21 cellular contexts compared by ENCODE assay signal in the genomic region with DNA sequence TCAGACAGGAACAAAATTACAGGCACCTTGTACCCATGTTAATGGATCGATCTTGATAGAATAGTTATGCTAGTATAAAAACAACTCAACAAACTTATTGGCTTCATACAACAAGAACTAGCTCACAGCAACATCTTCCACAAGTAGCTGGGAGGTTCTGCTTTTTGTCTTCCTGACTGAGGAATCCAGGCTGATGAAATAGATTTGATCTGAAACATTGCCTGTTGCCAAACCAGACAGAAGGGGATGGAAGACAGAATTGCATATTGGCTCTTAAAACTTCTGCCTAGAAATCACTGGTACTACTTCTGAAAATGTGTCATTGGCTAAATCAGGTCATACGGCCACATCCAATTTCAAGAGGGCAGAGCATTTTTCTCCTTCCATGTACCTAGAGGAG.
"Had no signal": no experiment of that assay in that cellular context is flagged by ENCODE, and none has a peak within 500 bp of the region (broad histone marks: within the 10 kb centered on the region; RNA-seq: fewer than 3 reads in every experiment).

No MANE protein-coding gene starts in this region.

- H3K36me3 ChIP-seq: colonic mucosa, heart left ventricle, neural progenitor cell, ovary, right atrium auricular region, sigmoid colon had no signal

- DNase-seq: colonic mucosa; dermis blood vessel endothelial cell; effector CD4-positive, alpha-beta T cell; heart left ventricle; hypothalamus; islet precursor cell; mammary epithelial cell; mucosa of descending colon; nucleus accumbens; ovary; sigmoid colon; stimulated activated CD4-positive, alpha-beta T cell treated with anti-CD3 and anti-CD28 coated beads, Interleukin-2, amount 100 ng/mL, for 24 hours; stimulated activated CD4-positive, alpha-beta T cell treated with anti-CD3 and anti-CD28 coated beads, Interleukin-4, amount 100 ng/mL, for 4 hours; stimulated activated naive B cell treated with anti-CD40 and anti-IgM and Interleukin-4, amounts not matched to agents 10 μg/mL and 1 μg/mL and 100 μg/mL, for 72 hours; stimulated activated naive CD8-positive, alpha-beta T cell treated with anti-CD3 and anti-CD28 coated beads, Interleukin-15, amount 100 ng/mL, for 72 hours; testis had no signal

- H3K27me3 ChIP-seq: colonic mucosa, heart left ventricle, neural progenitor cell, ovary, right atrium auricular region, sigmoid colon, testis had no signal

- H3K27ac ChIP-seq: colonic mucosa, heart left ventricle, neural progenitor cell, ovary, right atrium auricular region, skin epidermis, testis had no signal

- H3K4me1 ChIP-seq: colonic mucosa, heart left ventricle, neural progenitor cell, right atrium auricular region, testis had no signal

- H3K4me2 ChIP-seq: neural progenitor cell had no signal

- H3K27ac Mint-ChIP-seq: natural killer cell treated with Interleukin-12 subunit alpha and Interleukin-12 subunit beta and Interleukin-15 and Interleukin-18, amount 100 ng/mL, for 72 hours; neural progenitor cell; stimulated activated naive B cell treated with anti-CD40 and anti-IgM and Interleukin-4, amounts not matched to agents 10 μg/mL and 1 μg/mL and 100 μg/mL, for 72 hours; stimulated activated naive CD8-positive, alpha-beta T cell treated with anti-CD3 and anti-CD28 coated beads, Interleukin-15, amount 100 ng/mL, for 72 hours; type B pancreatic cell had no signal

- H3K9me3 ChIP-seq: colonic mucosa, ovary, right atrium auricular region, testis had no signal

- H3K27me3 Mint-ChIP-seq: natural killer cell treated with Interleukin-12 subunit alpha and Interleukin-12 subunit beta and Interleukin-15 and Interleukin-18, amount 100 ng/mL, for 72 hours; stimulated activated naive CD8-positive, alpha-beta T cell treated with anti-CD3 and anti-CD28 coated beads, Interleukin-15, amount 100 ng/mL, for 72 hours; type B pancreatic cell had no signal

- H3K4me3 Mint-ChIP-seq: natural killer cell treated with Interleukin-12 subunit alpha and Interleukin-12 subunit beta and Interleukin-15 and Interleukin-18, amount 100 ng/mL, for 72 hours; neural progenitor cell; stimulated activated naive B cell treated with anti-CD40 and anti-IgM and Interleukin-4, amounts not matched to agents 10 μg/mL and 1 μg/mL and 100 μg/mL, for 72 hours; stimulated activated naive CD8-positive, alpha-beta T cell treated with anti-CD3 and anti-CD28 coated beads, Interleukin-15, amount 100 ng/mL, for 72 hours; type B pancreatic cell had no signal

- H3K36me3 Mint-ChIP-seq: natural killer cell treated with Interleukin-12 subunit alpha and Interleukin-12 subunit beta and Interleukin-15 and Interleukin-18, amount 100 ng/mL, for 72 hours; stimulated activated naive B cell treated with anti-CD40 and anti-IgM and Interleukin-4, amounts not matched to agents 10 μg/mL and 1 μg/mL and 100 μg/mL, for 72 hours; type B pancreatic cell had no signal

- H3K4me3 ChIP-seq: colonic mucosa, heart left ventricle, mucosa of descending colon, neural progenitor cell, ovary, right atrium auricular region, sigmoid colon, skin epidermis, testis had no signal

- H3K9ac ChIP-seq: neural progenitor cell had no signal

- H2AFZ ChIP-seq: neural progenitor cell had no signal

- H3K4me1 Mint-ChIP-seq: neural progenitor cell; stimulated activated naive CD8-positive, alpha-beta T cell treated with anti-CD3 and anti-CD28 coated beads, Interleukin-15, amount 100 ng/mL, for 72 hours had no signal
